Comparison of ENCODE assay signal across 11 cellular contexts in genomic region chr2:189109921-189110397, GRCh38.
DNase-seq lines count a peak whose midpoint lies in the region; ATAC-seq and TF ChIP-seq lines count a peak whose summit lies in the region.
"Had no signal": no experiment of that assay in that cellular context is flagged by ENCODE, and none has a peak within 500 bp of the region (broad histone marks: within the 10 kb centered on the region; RNA-seq: fewer than 3 reads in every experiment).

No MANE protein-coding gene starts in this region.

- intact Hi-C loops in tibial artery (cut with DNase I; ENCODE audit: low total_unique reads) (loop anchor here (10.0 kb wide), 2 partner anchors 175 to 235 kb away; no protein-coding TSS in a partner anchor), CD14-positive monocyte (cut with micrococcal nuclease) (no loop called here), colonic mucosa (cut with DNase I) (no loop called here)

- TF ChIP-seq CTCF in endodermal cell (conservative IDR thresholded peaks at IDR 0.05) (peak; percentile 50), tibial artery (IDR thresholded peaks at IDR 0.05) (no peak), CD14-positive monocyte (IDR thresholded peaks at IDR 0.05) (no peak), colonic mucosa (IDR thresholded peaks at IDR 0.05) (no peak)

- H3K27ac Mint-ChIP-seq in endodermal cell (peak overlapping the region; percentile 38), CD14-positive monocyte (no peak overlapping the region)

- DNase-seq in endodermal cell (peak; percentile 53), tibial artery (no peak), CD14-positive monocyte (ENCODE audit: low spot score) (no peak), colonic mucosa (no peak), GM19240 (ENCODE audit: insufficient read length, low spot score) (no peak)
- DNase-seq: activated CD8-positive, alpha-beta memory T cell treated with anti-CD3 and anti-CD28 coated beads, Interleukin-2, amount 50 U/mL, for 4 hours; NCI-H1436 treated with DMSO at 0.1 percent for 48 hours had no signal

- H3K36me3 ChIP-seq in endodermal cell (ENCODE audit: control insufficient read depth, insufficient read depth, low read length) = peaks cover 35% of the 10 kb centered on the region
- H3K36me3 ChIP-seq in tibial artery = peaks cover 0 to 3% (median 0%) of the 10 kb centered on the region in 3 donors
- H3K36me3 ChIP-seq in colonic mucosa = no peaks in the 10 kb centered on the region
- H3K36me3 ChIP-seq: BLaER1 treated with 17β-estradiol and CSF1 and Interleukin-3, amounts not matched to agents 10 nM and 100 nM had no signal

- H3K4me3 ChIP-seq in GM08714 (ENCODE audit: low read length) (peak overlapping the region; percentile 68; the same call in 1 of the 2 replicates), endodermal cell (ENCODE audit: low read length) (peak overlapping the region; percentile 21), tibial artery (no peak overlapping the region), colonic mucosa (no peak overlapping the region)
- H3K4me3 ChIP-seq: BLaER1 treated with 17β-estradiol and CSF1 and Interleukin-3, amounts not matched to agents 10 nM and 100 nM had no signal

- no peak overlapping the region for H3K4me3 Mint-ChIP-seq in endodermal cell
- H3K4me3 Mint-ChIP-seq in CD14-positive monocyte = no peak overlapping the region

- H3K9me3 ChIP-seq in endodermal cell (ENCODE audit: control insufficient read depth, low read length) = no peaks in the 10 kb centered on the region
- no peaks in the 10 kb centered on the region for H3K9me3 ChIP-seq in tibial artery
- no peaks in the 10 kb centered on the region for H3K9me3 ChIP-seq in colonic mucosa
- H3K9me3 ChIP-seq: BLaER1 treated with 17β-estradiol and CSF1 and Interleukin-3, amounts not matched to agents 10 nM and 100 nM had no signal

- peaks cover 12% of the 10 kb centered on the region for H3K4me1 Mint-ChIP-seq in endodermal cell
- no peaks in the 10 kb centered on the region for H3K4me1 Mint-ChIP-seq in CD14-positive monocyte

- no peaks in the 10 kb centered on the region for H3K4me1 ChIP-seq in endodermal cell (ENCODE audit: control insufficient read depth, insufficient read depth, low read length)
- peaks cover 0 to 29% (median 0%) of the 10 kb centered on the region in 4 donors for H3K4me1 ChIP-seq in tibial artery
- no peaks in the 10 kb centered on the region for H3K4me1 ChIP-seq in colonic mucosa
- H3K4me1 ChIP-seq: BLaER1 treated with 17β-estradiol and CSF1 and Interleukin-3, amounts not matched to agents 10 nM and 100 nM had no signal

- no peaks in the 10 kb centered on the region for H3K36me3 Mint-ChIP-seq in endodermal cell (ENCODE audit: low read depth)
- H3K36me3 Mint-ChIP-seq in CD14-positive monocyte = no peaks in the 10 kb centered on the region

- peak; percentile 90 for ATAC-seq in GM21447 (IDR thresholded peaks at IDR 0.05; ENCODE audit: unreplicated experiment)
- peak; percentile 93 for ATAC-seq in HG03095 (IDR thresholded peaks at IDR 0.05; ENCODE audit: unreplicated experiment)

- H3K27ac ChIP-seq in endodermal cell (ENCODE audit: low read depth, low read length) (no peak overlapping the region), tibial artery (no peak overlapping the region), colonic mucosa (no peak overlapping the region)
- H3K27ac ChIP-seq: BLaER1 treated with 17β-estradiol and CSF1 and Interleukin-3, amounts not matched to agents 10 nM and 100 nM had no signal

- H3K27me3 ChIP-seq in endodermal cell (ENCODE audit: control insufficient read depth, insufficient read depth, low read length, poor library complexity, severe bottlenecking) (no peaks in the 10 kb centered on the region), tibial artery (no peaks in the 10 kb centered on the region), colonic mucosa (no peaks in the 10 kb centered on the region)
- H3K27me3 ChIP-seq: BLaER1 treated with 17β-estradiol and CSF1 and Interleukin-3, amounts not matched to agents 10 nM and 100 nM had no signal

- H3K27me3 Mint-ChIP-seq in endodermal cell (ENCODE audit: insufficient read depth) (no peaks in the 10 kb centered on the region), CD14-positive monocyte (ENCODE audit: low read depth in 3 of 3) (peaks cover 0 to 3% (median 0%) of the 10 kb centered on the region in 3 donors)

- 75% methylated on average over 2 of the region's 2 CpGs; no CpG with 5 or more reads in 1 of the 2 experiments for WGBS in endodermal cell (ENCODE audit: insufficient coverage in 1 of 2, insufficient read length in 1 of 2), 2 experiments

- H3K9me3 Mint-ChIP-seq in endodermal cell (no peaks in the 10 kb centered on the region), CD14-positive monocyte (no peaks in the 10 kb centered on the region)

- H3K9ac ChIP-seq in endodermal cell (ENCODE audit: extremely low read depth, low read length, poor library complexity, severe bottlenecking) (no peak overlapping the region), colonic mucosa (ENCODE audit: low read depth in 2 of 2, low read length in 2 of 2) (no peak overlapping the region)
- H3K9ac ChIP-seq: BLaER1 treated with 17β-estradiol and CSF1 and Interleukin-3, amounts not matched to agents 10 nM and 100 nM had no signal

Comparison
In these comparisons a context has a peak if more than half of its experiments do, and no peak if none do; other contexts are left out.
1. H3K4me3 ChIP-seq: peak in GM08714 (single experiment) and endodermal cell (single experiment); none in tibial artery (0 of 2) and colonic mucosa (single experiment).